ENCODE assay signal across 8 cellular contexts in the genomic region with DNA sequence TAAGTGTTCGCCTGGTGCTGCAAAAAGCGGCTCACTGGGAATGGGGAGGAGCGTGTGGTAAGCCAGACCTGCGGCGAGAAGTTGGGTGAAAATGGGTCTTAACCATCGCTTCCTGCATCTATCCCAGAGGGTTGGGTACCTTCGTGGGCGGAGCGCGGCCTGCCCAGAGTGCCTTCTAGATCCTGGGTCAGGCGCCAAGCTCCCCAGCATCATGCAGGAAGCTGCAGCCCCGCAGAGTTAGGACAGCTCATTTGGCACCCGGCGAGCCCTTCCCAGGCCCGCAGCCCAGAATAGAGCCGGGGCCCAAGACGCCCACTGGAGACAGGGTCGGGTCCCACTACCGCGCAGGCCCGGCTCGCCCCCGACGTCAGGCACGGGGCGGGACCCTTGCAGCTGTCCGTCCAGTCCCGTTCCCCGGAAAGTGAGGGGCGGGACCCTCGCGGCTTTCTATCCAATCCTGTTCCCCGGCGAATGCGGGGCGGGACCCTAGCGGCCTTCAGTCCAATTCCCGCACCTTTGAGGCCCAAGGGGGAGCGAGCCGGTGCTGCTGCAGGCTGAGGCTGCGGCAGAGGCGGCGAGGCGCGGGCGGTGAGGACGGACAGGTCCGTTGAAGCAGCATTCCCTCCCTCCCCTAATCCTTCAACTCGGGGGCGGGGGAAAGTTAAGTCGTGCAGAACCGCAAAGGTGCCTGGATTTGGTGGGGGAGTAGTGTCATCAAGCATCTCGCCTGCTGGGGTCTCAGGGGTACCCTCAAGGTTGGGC. TPM values are rescaled to one million over a fixed set of nuclear protein-coding genes. Genes with fewer than 3 reads are reported as not detected.
DNase-seq lines count a peak whose midpoint lies in the region; ATAC-seq and TF ChIP-seq lines count a peak whose summit lies in the region.

A gene with protein sequence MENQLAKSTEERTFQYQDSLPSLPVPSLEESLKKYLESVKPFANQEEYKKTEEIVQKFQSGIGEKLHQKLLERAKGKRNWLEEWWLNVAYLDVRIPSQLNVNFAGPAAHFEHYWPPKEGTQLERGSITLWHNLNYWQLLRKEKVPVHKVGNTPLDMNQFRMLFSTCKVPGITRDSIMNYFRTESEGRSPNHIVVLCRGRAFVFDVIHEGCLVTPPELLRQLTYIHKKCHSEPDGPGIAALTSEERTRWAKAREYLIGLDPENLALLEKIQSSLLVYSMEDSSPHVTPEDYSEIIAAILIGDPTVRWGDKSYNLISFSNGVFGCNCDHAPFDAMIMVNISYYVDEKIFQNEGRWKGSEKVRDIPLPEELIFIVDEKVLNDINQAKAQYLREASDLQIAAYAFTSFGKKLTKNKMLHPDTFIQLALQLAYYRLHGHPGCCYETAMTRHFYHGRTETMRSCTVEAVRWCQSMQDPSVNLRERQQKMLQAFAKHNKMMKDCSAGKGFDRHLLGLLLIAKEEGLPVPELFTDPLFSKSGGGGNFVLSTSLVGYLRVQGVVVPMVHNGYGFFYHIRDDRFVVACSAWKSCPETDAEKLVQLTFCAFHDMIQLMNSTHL (plus strand): TSS at position 499 of the 762 bp plus-strand sequence. CDS start 3,405 bp downstream, outside the sequence.

- H3K4me1 ChIP-seq in right lobe of liver: peaks cover 0 to 28% (median 6%) of the 10 kb centered on the region in 4 donors

- H3K27ac ChIP-seq in dorsolateral prefrontal cortex: peak within 1 kb of the TSS; percentile 27 to 98 (median 90)
- H3K27ac ChIP-seq in right lobe of liver: peak within 1 kb of the TSS; percentile 56 to 76 (median 72)

- no peak for TF ChIP-seq CTCF in CD14-positive monocyte (IDR thresholded peaks at IDR 0.05)
- peak in 30 of 56 donors; percentile 5 to 53 (median 30) for TF ChIP-seq CTCF in dorsolateral prefrontal cortex (IDR thresholded peaks at IDR 0.05 in 54 of 56, conservative IDR thresholded peaks at IDR 0.05 in 2 of 56; ENCODE audit: low read depth in 1 of 56, partially characterized antibody in 56 of 56)
- TF ChIP-seq CTCF in right lobe of liver (IDR thresholded peaks at IDR 0.05): no peak

- peaks cover 25% of the 10 kb centered on the region for H3K4me1 Mint-ChIP-seq in CD14-positive monocyte

- no peaks in the 10 kb centered on the region for H3K9me3 ChIP-seq in right lobe of liver

- H3K27me3 Mint-ChIP-seq in CD14-positive monocyte (ENCODE audit: low read depth in 3 of 3): peaks cover 0 to 3% (median 0%) of the 10 kb centered on the region in 3 donors

- H3K36me3 Mint-ChIP-seq in CD14-positive monocyte: peaks cover 14 to 18% of the 10 kb centered on the region in 2 donors

- peak within 1 kb of the TSS; percentile 82 to 96 (median 92) for H3K27ac Mint-ChIP-seq in CD14-positive monocyte

- H3K27me3 ChIP-seq in dorsolateral prefrontal cortex (no peaks in the 10 kb centered on the region), right lobe of liver (no peaks in the 10 kb centered on the region)

- WGBS in right lobe of liver (ENCODE audit: insufficient coverage, low coverage, low lambda C conversion rate, missing lambda C conversion rate): 0% methylated on average over 16 of the region's 53 CpGs

- H3K36me3 ChIP-seq in right lobe of liver: peaks cover 0 to 15% (median 7%) of the 10 kb centered on the region in 4 donors

- H3K9me3 Mint-ChIP-seq in CD14-positive monocyte: no peaks in the 10 kb centered on the region

- TF ChIP-seq POLR2A in right lobe of liver (IDR thresholded peaks at IDR 0.05): peak; percentile 86

- DNase-seq in CD14-positive monocyte (ENCODE audit: low spot score) (peak; percentile 84), NCI-H748 (lab: John Stamatoyannopoulos, UW; ENCODE audit: unreplicated experiment) (peak; percentile 96), dorsolateral prefrontal cortex (peak; percentile 96 to 99 (median 98)), right lobe of liver (peak; percentile 97 to 98 (median 98))
- peak; percentile 96 to 97 for DNase-seq in activated CD4-positive, alpha-beta T cell treated with anti-CD3 and anti-CD28 coated beads, Interleukin-2, amount 50 U/mL, for 48 hours
- peak; percentile 96 for DNase-seq in stimulated activated CD4-positive, alpha-beta T cell treated with anti-CD3 and anti-CD28 coated beads, Interleukin-4, amount 100 ng/mL, for 24 hours

- H3K4me3 Mint-ChIP-seq in CD14-positive monocyte: peak within 1 kb of the TSS; percentile 86 to 98

- intact Hi-C loops in CD14-positive monocyte (cut with micrococcal nuclease) (no loop called here), dorsolateral prefrontal cortex (cut with DNase I) (no loop called here), right lobe of liver (cut with DNase I) (no loop called here)

- peak; percentile 97 for ATAC-seq in GM19372 (IDR thresholded peaks at IDR 0.05; ENCODE audit: low read depth, unreplicated experiment)
- ATAC-seq in HG03558 (IDR thresholded peaks at IDR 0.05; ENCODE audit: extremely low read depth, unreplicated experiment): peak; percentile 94
- ATAC-seq in right lobe of liver: peak; percentile 98 to 100 (median 98)

- peak within 1 kb of the TSS; percentile 62 to 96 (median 82) for H3K4me3 ChIP-seq in dorsolateral prefrontal cortex
- peak within 1 kb of the TSS; percentile 61 to 78 (median 67) for H3K4me3 ChIP-seq in right lobe of liver

RNA-seq across cellular contexts. Expression of the gene that starts here (rescaled TPM):
- 1 to 10 TPM; 1.1 to 1.4 TPM for polyA plus RNA-seq in CD14-positive monocyte
- total RNA-seq in dorsolateral prefrontal cortex (10 to 100 TPM in 111 of 120 experiments, 1 to 10 TPM in 9; 7.7 to 20.4 (median 13.5) TPM), right lobe of liver (10 to 100 TPM; 11.5 to 24.7 (median 17.3) TPM)

Comparison
In these comparisons a context has a peak if more than half of its experiments do, and no peak if none do; other contexts are left out.
1. Peak in every context shown above with its lines: DNase-seq, ATAC-seq, H3K4me3 ChIP-seq and H3K27ac ChIP-seq.
2. CTCF ChIP-seq: peak in dorsolateral prefrontal cortex (30 of 56); none in CD14-positive monocyte (single experiment) and right lobe of liver (0 of 4).